ENCODE assay signal across 1 cellular context in the genomic region with DNA sequence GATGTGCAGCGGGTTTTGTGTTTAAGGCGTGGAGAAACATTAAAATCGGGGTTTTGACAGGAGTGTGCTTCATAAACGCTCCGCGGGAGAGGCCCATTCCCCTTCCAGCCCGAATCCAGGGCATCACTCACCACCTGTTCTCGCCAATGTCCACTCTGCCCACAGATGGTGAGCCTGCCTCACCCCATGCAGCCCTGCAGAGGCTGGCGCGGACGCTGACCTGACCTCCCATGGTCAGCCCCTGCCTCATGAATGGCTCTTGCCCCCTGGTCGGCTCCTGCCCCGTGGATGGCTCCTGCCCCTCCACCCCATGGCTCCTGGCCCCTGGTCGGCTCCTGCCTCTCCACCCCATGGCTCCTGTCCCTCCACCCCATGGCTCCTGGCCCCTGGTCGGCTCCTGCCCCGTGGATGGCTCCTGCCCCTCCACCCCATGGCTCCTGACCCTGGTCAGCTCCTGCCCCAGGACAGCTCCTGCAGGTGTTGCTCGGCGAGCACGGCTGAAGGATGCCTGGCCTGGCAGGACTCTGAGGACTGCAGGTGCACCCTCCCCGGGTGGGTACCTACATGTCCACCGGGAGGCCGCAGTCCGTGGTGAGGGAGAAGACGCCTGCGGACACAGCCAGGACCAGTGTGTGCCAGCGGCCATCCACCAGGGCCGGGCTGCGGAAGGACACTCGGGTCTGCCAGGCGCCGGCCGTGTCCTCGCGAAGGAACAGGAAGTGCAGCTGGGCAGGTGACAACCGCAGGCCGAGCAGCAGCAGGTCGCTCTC.
TF ChIP-seq lines count a peak whose summit lies in the region.

No MANE protein-coding gene starts in this region.

TF ChIP-seq in HepG2, 621 proteins besides CTCF, POLR2A, EP300 and RAD21:
- no peak for TF ChIP-seq RBM22 (optimal IDR thresholded peaks at IDR 0.05; ENCODE audit: low read length)
- TF ChIP-seq SNAI1 (CRISPR knock-in tag; IDR thresholded peaks at IDR 0.05; ENCODE audit: borderline replicate concordance): no peak
- TF ChIP-seq ZNF282 (IDR thresholded peaks at IDR 0.05; ENCODE audit: partially characterized antibody): no peak
- no peak for TF ChIP-seq KDM3A (CRISPR knock-in tag; IDR thresholded peaks at IDR 0.05; ENCODE audit: low read depth)
- no peak for TF ChIP-seq ZNF335 (CRISPR knock-in tag; IDR thresholded peaks at IDR 0.05)
- TF ChIP-seq ZNF256 (CRISPR knock-in tag; conservative IDR thresholded peaks at IDR 0.05): no peak
- no peak for TF ChIP-seq ZNF446 (CRISPR knock-in tag; IDR thresholded peaks at IDR 0.05)
- TF ChIP-seq, protein P1, sequence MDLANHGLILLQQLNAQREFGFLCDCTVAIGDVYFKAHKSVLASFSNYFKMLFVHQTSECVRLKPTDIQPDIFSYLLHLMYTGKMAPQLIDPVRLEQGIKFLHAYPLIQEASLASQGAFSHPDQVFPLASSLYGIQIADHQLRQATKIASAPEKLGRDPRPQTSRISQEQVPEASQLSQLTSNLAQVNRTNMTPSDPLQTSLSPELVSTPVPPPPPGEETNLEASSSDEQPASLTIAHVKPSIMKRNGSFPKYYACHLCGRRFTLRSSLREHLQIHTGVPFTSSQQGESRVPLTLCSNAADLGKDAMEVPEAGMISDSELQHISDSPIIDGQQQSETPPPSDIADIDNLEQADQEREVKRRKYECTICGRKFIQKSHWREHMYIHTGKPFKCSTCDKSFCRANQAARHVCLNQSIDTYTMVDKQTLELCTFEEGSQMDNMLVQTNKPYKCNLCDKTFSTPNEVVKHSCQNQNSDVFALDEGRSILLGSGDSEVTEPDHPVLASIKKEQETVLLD (CRISPR knock-in tag; IDR thresholded peaks at IDR 0.05; ENCODE audit: low read depth): no peak
- no peak for TF ChIP-seq ZNF75D (CRISPR knock-in tag; IDR thresholded peaks at IDR 0.05; ENCODE audit: borderline replicate concordance)
